1 cellular context compared by ENCODE assay signal in the genomic region with DNA sequence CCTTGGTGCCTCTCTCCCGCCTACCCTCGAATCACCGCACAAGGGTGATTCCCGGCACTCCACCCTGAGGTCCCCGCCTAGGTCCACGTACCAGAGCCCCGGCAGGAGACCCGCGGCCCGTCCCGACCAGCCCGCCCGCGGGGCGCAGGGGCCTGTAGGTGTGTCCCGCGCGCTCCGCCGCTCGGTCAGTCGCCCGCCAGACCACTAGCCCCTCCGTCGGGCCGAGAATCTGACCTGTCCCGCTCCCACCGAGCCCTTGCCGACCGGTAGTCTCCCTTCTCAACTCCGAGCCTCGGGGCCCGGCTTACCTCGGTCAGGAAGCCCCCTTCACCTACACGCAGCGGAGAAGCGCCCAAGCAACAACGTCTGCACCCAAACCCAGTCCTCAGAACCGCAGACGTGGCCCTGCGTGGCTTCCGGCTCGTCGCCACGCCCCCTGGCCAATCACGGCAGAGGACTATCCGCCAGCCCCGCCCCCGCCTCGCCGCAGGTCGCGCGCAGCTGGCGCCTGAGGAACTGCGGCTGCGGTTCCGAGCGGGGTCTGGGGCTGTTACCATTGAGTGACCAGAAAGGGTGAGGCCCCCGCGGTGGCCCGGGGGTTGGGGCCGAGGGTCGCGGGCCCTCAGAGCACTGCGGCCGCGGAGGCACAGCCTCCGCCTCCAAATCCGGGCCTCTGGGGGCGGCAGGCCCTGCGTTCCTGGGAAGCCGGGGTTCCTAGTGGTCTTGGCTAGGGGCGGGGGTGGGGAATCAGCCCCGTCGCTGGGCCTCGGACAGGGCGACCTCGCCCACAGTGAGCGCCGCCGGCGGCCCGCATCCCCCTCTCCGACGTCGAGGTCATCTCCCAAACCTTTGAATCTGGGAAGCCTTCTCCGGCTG.
TF ChIP-seq lines count a peak whose summit lies in the region.

A gene with protein sequence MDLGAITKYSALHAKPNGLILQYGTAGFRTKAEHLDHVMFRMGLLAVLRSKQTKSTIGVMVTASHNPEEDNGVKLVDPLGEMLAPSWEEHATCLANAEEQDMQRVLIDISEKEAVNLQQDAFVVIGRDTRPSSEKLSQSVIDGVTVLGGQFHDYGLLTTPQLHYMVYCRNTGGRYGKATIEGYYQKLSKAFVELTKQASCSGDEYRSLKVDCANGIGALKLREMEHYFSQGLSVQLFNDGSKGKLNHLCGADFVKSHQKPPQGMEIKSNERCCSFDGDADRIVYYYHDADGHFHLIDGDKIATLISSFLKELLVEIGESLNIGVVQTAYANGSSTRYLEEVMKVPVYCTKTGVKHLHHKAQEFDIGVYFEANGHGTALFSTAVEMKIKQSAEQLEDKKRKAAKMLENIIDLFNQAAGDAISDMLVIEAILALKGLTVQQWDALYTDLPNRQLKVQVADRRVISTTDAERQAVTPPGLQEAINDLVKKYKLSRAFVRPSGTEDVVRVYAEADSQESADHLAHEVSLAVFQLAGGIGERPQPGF (minus strand): TSS at position 395 of the 876 bp plus-strand sequence. CDS start 2,253 bp downstream, outside the sequence.
Gene RWDD2A, plus strand, starts transcription at position 487 of the 876 bp plus-strand sequence. CDS start 1,095 bp downstream, outside the sequence.

TF ChIP-seq in SK-N-SH, 30 proteins besides CTCF, POLR2A, EP300 and RAD21 (continued from another document):
- TF ChIP-seq PBX3 (IDR thresholded peaks at IDR 0.05) (0 out of 2 replicates have a peak, but pooled peaks have one; percentile 5), TAF1 (IDR thresholded peaks at IDR 0.05; ENCODE audit: borderline replicate concordance, low read depth, low read length) (peak; percentile 83), ELF1 (IDR thresholded peaks at IDR 0.05) (peak; percentile 54), MXI1 (IDR thresholded peaks at IDR 0.05; ENCODE audit: low read depth, low read length) (peak; percentile 73), RXRA (IDR thresholded peaks at IDR 0.05; ENCODE audit: borderline replicate concordance, low read depth) (no peak), FOSL2 (IDR thresholded peaks at IDR 0.05; ENCODE audit: borderline replicate concordance, low read depth) (no peak), USF1 (IDR thresholded peaks at IDR 0.05; ENCODE audit: borderline replicate concordance, low read depth) (no peak), SIN3A (IDR thresholded peaks at IDR 0.05; ENCODE audit: borderline replicate concordance, low read depth, low read length) (peak; percentile 58; the same call in 1 of the 2 replicates), GABPA (IDR thresholded peaks at IDR 0.05; ENCODE audit: low read depth) (peak; percentile 51; the same call in 1 of the 2 replicates), CHD2 (IDR thresholded peaks at IDR 0.05; ENCODE audit: low read length, partially characterized antibody) (no peak), SMC3 (IDR thresholded peaks at IDR 0.05; ENCODE audit: low read depth, low read length) (no peak), RFX5 (IDR thresholded peaks at IDR 0.05; ENCODE audit: low read length) (no peak)
- TF ChIP-seq, protein P1, sequence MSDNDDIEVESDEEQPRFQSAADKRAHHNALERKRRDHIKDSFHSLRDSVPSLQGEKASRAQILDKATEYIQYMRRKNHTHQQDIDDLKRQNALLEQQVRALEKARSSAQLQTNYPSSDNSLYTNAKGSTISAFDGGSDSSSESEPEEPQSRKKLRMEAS (IDR thresholded peaks at IDR 0.05; ENCODE audit: low read depth) = peak; percentile 44; the same call in 1 of the 2 replicates
- TF ChIP-seq, protein P2, sequence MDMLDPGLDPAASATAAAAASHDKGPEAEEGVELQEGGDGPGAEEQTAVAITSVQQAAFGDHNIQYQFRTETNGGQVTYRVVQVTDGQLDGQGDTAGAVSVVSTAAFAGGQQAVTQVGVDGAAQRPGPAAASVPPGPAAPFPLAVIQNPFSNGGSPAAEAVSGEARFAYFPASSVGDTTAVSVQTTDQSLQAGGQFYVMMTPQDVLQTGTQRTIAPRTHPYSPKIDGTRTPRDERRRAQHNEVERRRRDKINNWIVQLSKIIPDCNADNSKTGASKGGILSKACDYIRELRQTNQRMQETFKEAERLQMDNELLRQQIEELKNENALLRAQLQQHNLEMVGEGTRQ (IDR thresholded peaks at IDR 0.05; ENCODE audit: borderline replicate concordance, low read depth, low read length) = no peak
- TF ChIP-seq, protein P3, sequence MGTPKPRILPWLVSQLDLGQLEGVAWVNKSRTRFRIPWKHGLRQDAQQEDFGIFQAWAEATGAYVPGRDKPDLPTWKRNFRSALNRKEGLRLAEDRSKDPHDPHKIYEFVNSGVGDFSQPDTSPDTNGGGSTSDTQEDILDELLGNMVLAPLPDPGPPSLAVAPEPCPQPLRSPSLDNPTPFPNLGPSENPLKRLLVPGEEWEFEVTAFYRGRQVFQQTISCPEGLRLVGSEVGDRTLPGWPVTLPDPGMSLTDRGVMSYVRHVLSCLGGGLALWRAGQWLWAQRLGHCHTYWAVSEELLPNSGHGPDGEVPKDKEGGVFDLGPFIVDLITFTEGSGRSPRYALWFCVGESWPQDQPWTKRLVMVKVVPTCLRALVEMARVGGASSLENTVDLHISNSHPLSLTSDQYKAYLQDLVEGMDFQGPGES (IDR thresholded peaks at IDR 0.05; ENCODE audit: low read depth, low read length) = no peak
